In genomic region chr3:194633349-194634004, GRCh38 we compare ENCODE assay signal across 8 cellular contexts. TPM values are rescaled to one million over a fixed set of nuclear protein-coding genes. Genes with fewer than 3 reads are reported as not detected.
DNase-seq lines count a peak whose midpoint lies in the region; ATAC-seq and TF ChIP-seq lines count a peak whose summit lies in the region.

Gene TMEM44 (minus strand): TSS chr3:194633419. CDS start chr3:194633215, 204 bp downstream.

- ATAC-seq in GM19468 (IDR thresholded peaks at IDR 0.05; ENCODE audit: extremely low read depth, unreplicated experiment), result peak; percentile 46
- peak; percentile 85 for ATAC-seq in activated CD8-positive, alpha-beta memory T cell treated with anti-CD3 and anti-CD28 coated beads, Interleukin-2, amount 10 ng/mL, durations not matched to agents 7 days and 5 days

- no peak for TF ChIP-seq CTCF in epithelial cell of esophagus (IDR thresholded peaks at IDR 0.05; ENCODE audit: insufficient read depth, low read depth, low read length, missing control alignments)

- peak; percentile 91 for DNase-seq in COR-L47 (lab: John Stamatoyannopoulos, UW)
- DNase-seq in HPDE6-E6E7 (ENCODE audit: extremely low spot score), result peak; percentile 77
- DNase-seq in NOMO-1 (lab: John Stamatoyannopoulos, UW; ENCODE audit: unreplicated experiment in 2 of 2), result peak; percentile 88 to 90
- DNase-seq in activated CD8-positive, alpha-beta memory T cell treated with anti-CD3 and anti-CD28 coated beads, Interleukin-2, amount 10 ng/mL, durations not matched to agents 7 days and 5 days, result peak; percentile 82
- DNase-seq in epithelial cell of esophagus (ENCODE audit: low read depth), result peak; percentile 75
- DNase-seq in mucosa of gallbladder (ENCODE audit: low spot score), result peak; percentile 74
- peak; percentile 30 for DNase-seq in stimulated activated CD8-positive, alpha-beta memory T cell treated with anti-CD3 and anti-CD28 coated beads, Interleukin-7, amount 100 ng/mL, for 24 hours (ENCODE audit: low read depth)

- H3K4me3 Mint-ChIP-seq in activated CD8-positive, alpha-beta memory T cell treated with anti-CD3 and anti-CD28 coated beads, Interleukin-2, amount 10 ng/mL, durations not matched to agents 7 days and 5 days, result peak within 1 kb of the TSS; percentile 83

- H3K9me3 Mint-ChIP-seq in activated CD8-positive, alpha-beta memory T cell treated with anti-CD3 and anti-CD28 coated beads, Interleukin-2, amount 10 ng/mL, durations not matched to agents 7 days and 5 days (ENCODE audit: low read depth), result no peaks in the 10 kb centered on the region

- H3K4me1 Mint-ChIP-seq in activated CD8-positive, alpha-beta memory T cell treated with anti-CD3 and anti-CD28 coated beads, Interleukin-2, amount 10 ng/mL, durations not matched to agents 7 days and 5 days, result peaks cover 15% of the 10 kb centered on the region

- H3K36me3 Mint-ChIP-seq in activated CD8-positive, alpha-beta memory T cell treated with anti-CD3 and anti-CD28 coated beads, Interleukin-2, amount 10 ng/mL, durations not matched to agents 7 days and 5 days, result peaks cover 13% of the 10 kb centered on the region

- H3K27me3 Mint-ChIP-seq in activated CD8-positive, alpha-beta memory T cell treated with anti-CD3 and anti-CD28 coated beads, Interleukin-2, amount 10 ng/mL, durations not matched to agents 7 days and 5 days, result no peaks in the 10 kb centered on the region

- H3K4me3 ChIP-seq in epithelial cell of esophagus (ENCODE audit: low read length), result peak within 1 kb of the TSS; percentile 57

- H3K27ac Mint-ChIP-seq in activated CD8-positive, alpha-beta memory T cell treated with anti-CD3 and anti-CD28 coated beads, Interleukin-2, amount 10 ng/mL, durations not matched to agents 7 days and 5 days, result peak within 1 kb of the TSS; percentile 77

- CTCF ChIA-PET in activated CD8-positive, alpha-beta memory T cell treated with anti-CD3 and anti-CD28 coated beads, Interleukin-2, amount 10 ng/mL, durations not matched to agents 7 days and 5 days (lab: Charles Lee), result interaction anchor here (0.6 to 2.4 kb wide), 16 partner anchors 12 to 637 kb away, joined by 3 to 15 read pairs (median 4); partner anchors contain the start of genes LSG1 and XXYLT1

RNA-seq across cellular contexts. Expression of gene TMEM44, which starts in this region (rescaled TPM):
- 10 to 100 TPM; 15.3 to 15.9 TPM for total RNA-seq in activated CD8-positive, alpha-beta memory T cell treated with anti-CD3 and anti-CD28 coated beads, Interleukin-2, amount 10 ng/mL, durations not matched to agents 7 days and 5 days
- total RNA-seq in mucosa of gallbladder, result 20.2 TPM

Comparison
In these comparisons a context has a peak if more than half of its experiments do, and no peak if none do; other contexts are left out.
1. Peak in every context shown above with its lines: DNase-seq, ATAC-seq and H3K4me3 ChIP-seq.
2. DNase-seq: peak in every context shown above with its lines; median percentile 91 in COR-L47; 89 in NOMO-1; 82 in activated CD8-positive, alpha-beta memory T cell treated with anti-CD3 and anti-CD28 coated beads, Interleukin-2, amount 10 ng/mL, durations not matched to agents 7 days and 5 days; 77 in HPDE6-E6E7; 75 in epithelial cell of esophagus; 74 in mucosa of gallbladder; 30 in stimulated activated CD8-positive, alpha-beta memory T cell treated with anti-CD3 and anti-CD28 coated beads, Interleukin-7, amount 100 ng/mL, for 24 hours.